35 cellular contexts compared by ENCODE assay signal in the genomic region with DNA sequence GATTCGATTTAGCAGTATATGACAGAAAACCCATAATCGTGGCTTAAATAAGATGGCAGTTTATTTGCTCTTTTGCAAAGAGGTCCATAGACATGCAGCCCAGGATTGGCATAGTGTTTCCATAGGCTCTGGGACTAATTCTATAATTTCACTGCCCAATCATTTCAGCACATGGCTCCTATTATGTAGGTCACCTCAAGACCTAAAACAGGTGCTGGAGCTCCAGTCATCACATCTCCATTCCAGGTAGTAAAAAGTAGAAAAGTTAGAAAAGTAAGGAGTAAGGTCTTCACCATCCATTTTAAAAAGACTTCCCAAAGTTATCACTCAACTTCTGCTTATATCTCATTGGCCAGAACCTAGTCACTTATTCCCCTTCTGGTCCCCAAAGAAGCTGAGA.
"Had no signal": no experiment of that assay in that cellular context is flagged by ENCODE, and none has a peak within 500 bp of the region (broad histone marks: within the 10 kb centered on the region; RNA-seq: fewer than 3 reads in every experiment).

No MANE protein-coding gene starts in this region.

- H3K27me3 ChIP-seq: MG63 had no signal

- H3K36me3 ChIP-seq: MG63 had no signal

- DNase-seq: Karpas-422, Kasumi-1, MG63, MM.1S, MV-4-11, NCI-H1048, NCI-H1092, NCI-H1092 treated with DMSO at 0.1 percent for 48 hours, NCI-H1105, NCI-H1105 treated with DMSO at 0.1 percent for 48 hours, NCI-H1417, NCI-H1417 treated with DMSO at 0.1 percent for 48 hours, NCI-H1436, NCI-H1436 treated with DMSO at 0.1 percent for 48 hours, NCI-H146, NCI-H1694, NCI-H1694 treated with DMSO at 0.1 percent for 48 hours, NCI-H187, NCI-H187 treated with DMSO at 0.1 percent for 48 hours, NCI-H1930, NCI-H2029, NCI-H2029 treated with DMSO at 0.1 percent for 48 hours, NCI-H2081, NCI-H2081 treated with DMSO at 0.1 percent for 48 hours, NCI-H2107, NCI-H2171, NCI-H2171 treated with DMSO at 0.1 percent for 48 hours, NCI-H2227 treated with DMSO at 0.1 percent for 48 hours, NCI-H226, NCI-H345, NCI-H446, NCI-H446 treated with DMSO at 0.1 percent for 48 hours, NCI-H510A, NCI-H510A treated with DMSO at 0.1 percent for 48 hours, NCI-H524 had no signal

- H3K9me3 ChIP-seq: MG63 had no signal

- H3K4me3 ChIP-seq: MG63 had no signal
